ENCODE assay signal across 16 cellular contexts in genomic region chr3:172536993-172537419, GRCh38. TPM values are rescaled to one million over a fixed set of nuclear protein-coding genes. Genes with fewer than 3 reads are reported as not detected.
A peak's percentile ranks its signal among the peaks of the same experiment; 100 is the strongest.
DNase-seq lines count a peak whose midpoint lies in the region; ATAC-seq and TF ChIP-seq lines count a peak whose summit lies in the region.
"Had no signal": no experiment of that assay in that cellular context is flagged by ENCODE, and none has a peak within 500 bp of the region (broad histone marks: within the 10 kb centered on the region; RNA-seq: fewer than 3 reads in every experiment).

No MANE protein-coding gene starts in this region.

- H3K36me3 Mint-ChIP-seq in activated naive CD8-positive, alpha-beta T cell treated with anti-CD3 and anti-CD28 coated beads, Interleukin-2, amount 50 U/mL, for 24 hours (ENCODE audit: low read depth): peaks cover 3% of the 10 kb centered on the region
- H3K36me3 Mint-ChIP-seq in chondrocyte (ENCODE audit: low read depth): no peaks in the 10 kb centered on the region

- H3K9me3 Mint-ChIP-seq in activated naive CD8-positive, alpha-beta T cell treated with anti-CD3 and anti-CD28 coated beads, Interleukin-2, amount 50 U/mL, for 24 hours: no peaks in the 10 kb centered on the region
- H3K9me3 Mint-ChIP-seq in chondrocyte (ENCODE audit: low read depth): peaks cover 10% of the 10 kb centered on the region

- H3K36me3 ChIP-seq in BLaER1 treated with 17β-estradiol and CSF1 and Interleukin-3, amounts not matched to agents 10 nM and 100 nM: no peaks in the 10 kb centered on the region
- H3K36me3 ChIP-seq in Loucy (ENCODE audit: insufficient read depth, low read length) (no peaks in the 10 kb centered on the region), mucosa of descending colon (ENCODE audit: low read depth) (no peaks in the 10 kb centered on the region)
- H3K36me3 ChIP-seq: ascending aorta had no signal

- DNase-seq in activated naive CD8-positive, alpha-beta T cell treated with anti-CD3 and anti-CD28 coated beads, Interleukin-2, amount 50 U/mL, for 24 hours: no peak
- DNase-seq in mucosa of descending colon (no peak), NCI-H2029 (lab: John Stamatoyannopoulos, UW) (no peak), chondrocyte (ENCODE audit: low spot score) (no peak), NCI-H345 treated with DMSO at 0.1 percent for 48 hours (lab: John Stamatoyannopoulos, UW; ENCODE audit: unreplicated experiment) (no peak)
- DNase-seq: AML-193; NCI-H2171; nucleus accumbens; SIG-M5; stimulated activated CD4-positive, alpha-beta T cell treated with anti-CD3 and anti-CD28 coated beads, Interleukin-2, amount 100 ng/mL, for 48 hours; substantia nigra had no signal

- intact Hi-C loops in mucosa of descending colon (cut with DNase I, micrococcal nuclease): no loop called here

- H3K4me1 ChIP-seq in BLaER1 treated with 17β-estradiol and CSF1 and Interleukin-3, amounts not matched to agents 10 nM and 100 nM: peaks cover 0 to 58% (median 31%) of the 10 kb centered on the region in 10 experiments; a peak in 13 of 20 replicates
- peaks cover 10% of the 10 kb centered on the region for H3K4me1 ChIP-seq in Loucy (ENCODE audit: insufficient read depth, low read length, poor library complexity, severe bottlenecking)
- H3K4me1 ChIP-seq in mucosa of descending colon (ENCODE audit: low read depth): peaks cover 10% of the 10 kb centered on the region

- peak overlapping the region; percentile 25 for H3K27ac Mint-ChIP-seq in activated naive CD8-positive, alpha-beta T cell treated with anti-CD3 and anti-CD28 coated beads, Interleukin-2, amount 50 U/mL, for 24 hours
- H3K27ac Mint-ChIP-seq in chondrocyte (ENCODE audit: unreplicated experiment): no peak overlapping the region

- H4K20me1 ChIP-seq in BLaER1 treated with 17β-estradiol and CSF1 and Interleukin-3, amounts not matched to agents 10 nM and 100 nM: no peaks in the 10 kb centered on the region
- H4K20me1 ChIP-seq in Loucy (ENCODE audit: insufficient read depth, low read length, poor library complexity, severe bottlenecking): no peaks in the 10 kb centered on the region

- H2AFZ ChIP-seq in Loucy (ENCODE audit: low read length): peak overlapping the region; percentile 48; the same call in 1 of the 2 replicates

- no peak overlapping the region for H3K4me3 ChIP-seq in BLaER1 treated with 17β-estradiol and CSF1 and Interleukin-3, amounts not matched to agents 10 nM and 100 nM
- H3K4me3 ChIP-seq in Loucy (ENCODE audit: low read length, poor library complexity, severe bottlenecking) (no peak overlapping the region), mucosa of descending colon (no peak overlapping the region)
- H3K4me3 ChIP-seq: ascending aorta had no signal

- ATAC-seq in activated naive CD8-positive, alpha-beta T cell treated with anti-CD3 and anti-CD28 coated beads, Interleukin-2, amount 50 U/mL, for 24 hours: peak; percentile 46
- ATAC-seq in mucosa of descending colon (peak; percentile 57), GM18873 (IDR thresholded peaks at IDR 0.05; ENCODE audit: low FRiP score, unreplicated experiment) (no peak)

- no peaks in the 10 kb centered on the region for H3K9me2 ChIP-seq in Loucy (replicated peaks; ENCODE audit: low read depth, low read length)

- no peaks in the 10 kb centered on the region for H3F3A ChIP-seq in Loucy (ENCODE audit: low read depth)

- no peaks in the 10 kb centered on the region for H3K27me3 ChIP-seq in BLaER1 treated with 17β-estradiol and CSF1 and Interleukin-3, amounts not matched to agents 10 nM and 100 nM
- no peaks in the 10 kb centered on the region for H3K27me3 ChIP-seq in Loucy (ENCODE audit: insufficient read depth, low read length, poor library complexity, severe bottlenecking)
- H3K27me3 ChIP-seq: ascending aorta had no signal

- peak overlapping the region in 6 of 11 experiments; percentile 10 to 70 (median 30); a peak in 6 of 22 replicates for H3K27ac ChIP-seq in BLaER1 treated with 17β-estradiol and CSF1 and Interleukin-3, amounts not matched to agents 10 nM and 100 nM
- H3K27ac ChIP-seq: ascending aorta, KMS-11 had no signal

- TF ChIP-seq CTCF in Loucy (conservative IDR thresholded peaks at IDR 0.05; ENCODE audit: low read length) (no peak), mucosa of descending colon (IDR thresholded peaks at IDR 0.05) (no peak), chondrocyte (IDR thresholded peaks at IDR 0.05) (no peak)

- H3K4me1 Mint-ChIP-seq in activated naive CD8-positive, alpha-beta T cell treated with anti-CD3 and anti-CD28 coated beads, Interleukin-2, amount 50 U/mL, for 24 hours: peaks cover 31% of the 10 kb centered on the region
- peaks cover 4% of the 10 kb centered on the region for H3K4me1 Mint-ChIP-seq in chondrocyte (ENCODE audit: low read depth)

- no peaks in the 10 kb centered on the region for H3K79me2 ChIP-seq in Loucy (ENCODE audit: insufficient read depth, low read length)

- no peaks in the 10 kb centered on the region for H3K27me3 Mint-ChIP-seq in activated naive CD8-positive, alpha-beta T cell treated with anti-CD3 and anti-CD28 coated beads, Interleukin-2, amount 50 U/mL, for 24 hours
- peaks cover 4% of the 10 kb centered on the region for H3K27me3 Mint-ChIP-seq in chondrocyte (ENCODE audit: low read depth)

- H3K4me3 Mint-ChIP-seq in activated naive CD8-positive, alpha-beta T cell treated with anti-CD3 and anti-CD28 coated beads, Interleukin-2, amount 50 U/mL, for 24 hours: no peak overlapping the region
- no peak overlapping the region for H3K4me3 Mint-ChIP-seq in chondrocyte (ENCODE audit: unreplicated experiment)

- H3K4me2 ChIP-seq in BLaER1 treated with 17β-estradiol and CSF1 and Interleukin-3, amounts not matched to agents 10 nM and 100 nM: peak overlapping the region in 5 of 11 experiments; percentile 14 to 79 (median 64); a peak in 10 of 22 replicates
- H3K4me2 ChIP-seq in Loucy (ENCODE audit: low read depth, low read length, poor library complexity, severe bottlenecking): no peak overlapping the region
- H3K4me2 ChIP-seq: KMS-11 had no signal

- peaks cover 0 to 30% (median 3%) of the 10 kb centered on the region in 11 experiments; a peak in 7 of 22 replicates for H3K9me3 ChIP-seq in BLaER1 treated with 17β-estradiol and CSF1 and Interleukin-3, amounts not matched to agents 10 nM and 100 nM (replicated peaks in 1 of 11)
- H3K9me3 ChIP-seq in Loucy (ENCODE audit: insufficient read depth, low read depth, low read length): no peaks in the 10 kb centered on the region
- H3K9me3 ChIP-seq in mucosa of descending colon: no peaks in the 10 kb centered on the region
- H3K9me3 ChIP-seq: ascending aorta had no signal

- 0 out of 22 replicates have a peak overlapping the region, but pooled peaks of 1 of the 11 experiments have one; percentile 7 for H3K9ac ChIP-seq in BLaER1 treated with 17β-estradiol and CSF1 and Interleukin-3, amounts not matched to agents 10 nM and 100 nM
- H3K9ac ChIP-seq in Loucy (ENCODE audit: low read depth, low read length, poor library complexity, severe bottlenecking): peak overlapping the region; percentile 33
- H3K9ac ChIP-seq: KMS-11 had no signal

RNA-seq across cellular contexts. Expression of gene TNFSF10, which starts 13.8 kb away (rescaled TPM):
- 100 to 1,000 TPM in 2 of 3 donors, 10 to 100 TPM in 1; 70.6 to 220 (median 129) TPM for total RNA-seq in mucosa of descending colon
- not detected in 3 replicates for total RNA-seq in chondrocyte

Comparison
In these comparisons a context has a peak if more than half of its experiments do, and no peak if none do; other contexts are left out.
1. RNA of gene TNFSF10, which starts 13.8 kb away (total RNA-seq): 70.6 to 220 TPM in mucosa of descending colon; not detected in chondrocyte; every median in the first group is over 10 times any median in the second.